ENCODE assay signal across 32 cellular contexts in the genomic region with DNA sequence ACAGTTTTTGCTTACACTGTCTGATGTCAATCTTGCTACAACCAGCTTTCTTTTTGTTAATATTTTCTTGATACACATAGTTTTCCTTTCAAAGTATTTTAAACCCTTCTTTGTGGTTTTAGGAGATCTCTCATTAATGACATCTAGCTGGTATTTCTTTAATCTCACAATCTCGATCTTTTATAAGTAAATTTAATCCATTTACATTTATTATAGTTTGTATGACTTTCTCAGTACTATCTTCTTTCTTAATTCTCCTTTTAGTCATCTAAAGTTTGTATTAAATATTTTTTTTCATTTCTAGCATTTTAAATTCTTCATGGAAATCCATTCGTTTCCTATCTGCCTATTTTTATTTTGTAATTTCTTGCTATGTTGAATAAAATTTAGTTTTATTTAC. TPM values are rescaled to one million over a fixed set of nuclear protein-coding genes. Genes with fewer than 3 reads are reported as not detected.
A peak's percentile ranks its signal among the peaks of the same experiment; 100 is the strongest.
DNase-seq lines count a peak whose midpoint lies in the region; ATAC-seq, FAIRE-seq and TF ChIP-seq lines count a peak whose summit lies in the region.
"Had no signal": no experiment of that assay in that cellular context is flagged by ENCODE, and none has a peak within 500 bp of the region (broad histone marks: within the 10 kb centered on the region; RNA-seq: fewer than 3 reads in every experiment).

No MANE protein-coding gene starts in this region.

- no peak overlapping the region for H3K9ac ChIP-seq in K562 (ENCODE audit: insufficient read depth in 1 of 2, low read depth in 2 of 2, low read length in 2 of 2)
- H3K9ac ChIP-seq: BLaER1; BLaER1 treated with 17β-estradiol and CSF1 and Interleukin-3, amounts not matched to agents 10 nM and 100 nM had no signal

- no peaks in the 10 kb centered on the region for H3K27me3 ChIP-seq in K562 (ENCODE audit: control insufficient read depth in 2 of 2, insufficient read depth in 2 of 2, low read length in 2 of 2)
- H3K27me3 ChIP-seq: BE2C; BLaER1; BLaER1 treated with 17β-estradiol and CSF1 and Interleukin-3, amounts not matched to agents 10 nM and 100 nM had no signal

- H3K79me2 ChIP-seq in K562 (ENCODE audit: control insufficient read depth, insufficient read depth, low read length): no peaks in the 10 kb centered on the region

- no peak for TF ChIP-seq EP300 in K562 (IDR thresholded peaks at IDR 0.05; ENCODE audit: low read length)

- no peaks in the 10 kb centered on the region for H3K36me3 ChIP-seq in K562 (ENCODE audit: control insufficient read depth, insufficient read depth, low read length)
- H3K36me3 ChIP-seq: BE2C, BLaER1 had no signal

- in situ Hi-C loops in K562 (cut with MboI): no loop called here

- ATAC-seq in K562: no peak
- ATAC-seq: A549; CD8-positive, alpha-beta T cell had no signal

- TF ChIP-seq POLR2A in K562 (conservative IDR thresholded peaks at IDR 0.05): no peak

- H3K4me1 ChIP-seq in K562 (replicated peaks in 1 of 2; ENCODE audit: control insufficient read depth in 2 of 2, insufficient read depth in 2 of 2, low read length in 2 of 2): no peaks in the 10 kb centered on the region
- H3K4me1 ChIP-seq: A549; BE2C; BLaER1; BLaER1 treated with 17β-estradiol and CSF1 and Interleukin-3, amounts not matched to agents 10 nM and 100 nM; Caco-2 had no signal

- H3K9me3 ChIP-seq in K562 (replicated peaks; ENCODE audit: control insufficient read depth, insufficient read depth, low read depth, low read length): no peaks in the 10 kb centered on the region
- H3K9me3 ChIP-seq: A549, BE2C, Caco-2 had no signal

- intact Hi-C loops in K562 (cut with micrococcal nuclease): no loop called here

- H3K9me1 ChIP-seq in K562 (ENCODE audit: control insufficient read depth, insufficient read depth, low read length): no peaks in the 10 kb centered on the region

- TF ChIP-seq RAD21 in K562 (CRISPR knock-in tag; conservative IDR thresholded peaks at IDR 0.05 in 1 of 2, IDR thresholded peaks at IDR 0.05 in 1 of 2): no peak

- TF ChIP-seq CTCF in K562 (IDR thresholded peaks at IDR 0.05 in 2 of 3, conservative IDR thresholded peaks at IDR 0.05 in 1 of 3; ENCODE audit: insufficient read depth in 2 of 3, low read depth in 1 of 3, low read length in 3 of 3): no peak

- no peak overlapping the region for H3K4me3 ChIP-seq in K562
- H3K4me3 ChIP-seq: A549; BLaER1; BLaER1 treated with 17β-estradiol and CSF1 and Interleukin-3, amounts not matched to agents 10 nM and 100 nM had no signal

- DNase-seq in K562 (ENCODE audit: extremely low read depth in 1 of 4, low spot score in 3 of 4) (no peak), hepatic stellate cell (ENCODE audit: low spot score) (no peak), NCI-H69 (lab: John Stamatoyannopoulos, UW) (no peak), SW 1271 (lab: John Stamatoyannopoulos, UW) (no peak)
- DNase-seq: 8988T; ACHN; AML-193; BE2C; C1 segment of cervical spinal cord; Caco-2; Calu3; CD4-positive, alpha-beta memory T cell; CD4-positive, alpha-beta T cell; CD4-positive, CD25-positive, alpha-beta regulatory T cell; CD8-positive, alpha-beta memory T cell; CD8-positive, alpha-beta T cell; COR-L47; DMS 273 treated with DMSO at 0.1 percent for 48 hours; DMS153; DMS53; DMS79; DMS79 treated with DMSO at 0.1 percent for 48 hours; DND-41; EL had no signal

- CTCF ChIA-PET in K562 (lab: Yijun Ruan, JAX; ENCODE audit: low intra/inter-chr PET ratio): no interaction called here

- H2AFZ ChIP-seq in K562 (ENCODE audit: low read depth, low read length): no peak overlapping the region

- no peak overlapping the region for H3K4me2 ChIP-seq in K562 (ENCODE audit: insufficient read depth, low read length)
- H3K4me2 ChIP-seq: A549; BLaER1; BLaER1 treated with 17β-estradiol and CSF1 and Interleukin-3, amounts not matched to agents 10 nM and 100 nM had no signal

- peak; percentile 14 for FAIRE-seq in A204.1 (lab: Jason Lieb, UNC)
- peak; percentile 40 for FAIRE-seq in G401.6 (lab: Jason Lieb, UNC)
- no peak for FAIRE-seq in K562 (lab: Jason Lieb, UNC)
- FAIRE-seq: A549, D721Med had no signal

- no TSS peak for BruUV-seq in K562 (replicated peaks; lab: Mats Ljungman, UMichigan)

- H3K27ac ChIP-seq in K562 (ENCODE audit: extremely low read depth, low read depth, low read length): no peak overlapping the region
- H3K27ac ChIP-seq: 22Rv1; A549; BLaER1; BLaER1 treated with 17β-estradiol and CSF1 and Interleukin-3, amounts not matched to agents 10 nM and 100 nM; C4-2B had no signal

- WGBS in K562 (ENCODE audit: insufficient coverage, low coverage, missing lambda C conversion rate): 7% methylated on average over 2 of the region's 2 CpGs

- H4K20me1 ChIP-seq in K562 (replicated peaks; ENCODE audit: control insufficient read depth, insufficient read depth, low read length): no peaks in the 10 kb centered on the region
- H4K20me1 ChIP-seq: BLaER1; BLaER1 treated with 17β-estradiol and CSF1 and Interleukin-3, amounts not matched to agents 10 nM and 100 nM had no signal

- POLR2A ChIA-PET in K562 (lab: Yijun Ruan, JAX): no interaction called here

TF ChIP-seq in K562, 482 proteins besides CTCF, POLR2A, EP300 and RAD21 (continues in another document):
- TF ChIP-seq RNF2 (IDR thresholded peaks at IDR 0.05): no peak
- peak; percentile 94 for TF ChIP-seq ZNF507 (tag; conservative IDR thresholded peaks at IDR 0.05)
- TF ChIP-seq HNRNPL (IDR thresholded peaks at IDR 0.05; ENCODE audit: low read depth, low read length): no peak

RNA-seq across cellular contexts. Expression of a gene that starts 55.4 kb away (rescaled TPM):
- total RNA-seq in K562 (2011; cell fraction: chromatin; rRNA removed; ENCODE audit: low replicate concordance): 46.8 and 74.7 TPM in 2 replicates
- total RNA-seq in K562 (2011; cell fraction: nucleolus; rRNA removed): 47.5 and 48.3 TPM in 2 replicates
- total RNA-seq in K562 (2011; cell fraction: nucleoplasm; rRNA removed): 66.1 and 118 TPM in 2 replicates
- total RNA-seq in K562 (2014; rRNA removed): 190 and 234 TPM in 2 replicates
- 190 and 199 TPM in 2 replicates for total RNA-seq in K562 (2014; rRNA removed; fragmentation: Illumina TruSeq; extraction: Trizol)
- 194 and 205 TPM in 2 replicates for total RNA-seq in K562 (2015; rRNA removed; fragmentation: Illumina TruSeq; extraction: Trizol)
- 126 and 134 TPM in 2 replicates for total RNA-seq in K562 (2021)
- 192 and 260 TPM in 2 replicates for polyA plus RNA-seq in K562 (2011; rRNA removed)
- 96.9 and 131 TPM in 2 replicates for polyA plus RNA-seq in K562 (2011; cell fraction: cytosol; rRNA removed)
- polyA plus RNA-seq in K562 (2011; cell fraction: nucleus; rRNA removed): 65.0 and 82.6 TPM in 2 replicates
- 96.4 and 128 TPM in 2 replicates for polyA plus RNA-seq in K562 (2012)
- 213 and 340 TPM in 2 replicates for polyA plus RNA-seq in K562 (2014; fragmentation: Illumina TruSeq; extraction: Trizol)
- 10 to 100 TPM; 81.7 to 85.0 TPM for polyA plus RNA-seq in K562 (2014; fragmentation: Nextera tagmentation; extraction: Ambion mirVana)
- 156 and 173 TPM in 2 replicates for polyA plus RNA-seq in K562 (2014; rRNA removed)
- 229 and 246 TPM in 2 replicates for polyA minus RNA-seq in K562 (2011; rRNA and poly(A)+ RNA removed)
- polyA minus RNA-seq in K562 (2011; cell fraction: cytosol; rRNA and poly(A)+ RNA removed): 50.1 and 65.1 TPM in 2 replicates
- 84.7 and 117 TPM in 2 replicates for polyA minus RNA-seq in K562 (2011; cell fraction: nucleus; rRNA and poly(A)+ RNA removed)
